Comparison of ENCODE assay signal across 11 cellular contexts in genomic region chr4:121698119-121698732, GRCh38. TPM values are rescaled to one million over a fixed set of nuclear protein-coding genes. Genes with fewer than 3 reads are reported as not detected.
DNase-seq lines count a peak whose midpoint lies in the region; ATAC-seq and TF ChIP-seq lines count a peak whose summit lies in the region.
"Had no signal": no experiment of that assay in that cellular context is flagged by ENCODE, and none has a peak within 500 bp of the region (broad histone marks: within the 10 kb centered on the region; RNA-seq: fewer than 3 reads in every experiment).

No MANE protein-coding gene starts in this region.

- 0 out of 2 replicates have a peak overlapping the region, but pooled peaks have one; percentile 95 for H3K4me3 ChIP-seq in HUES64 (ENCODE audit: low read length)
- no peak overlapping the region for H3K4me3 ChIP-seq in vagina

- peaks cover 14 to 27% (median 18%) of the 10 kb centered on the region in 3 donors for H3K27me3 Mint-ChIP-seq in CD14-positive monocyte (ENCODE audit: low read depth in 3 of 3)
- peaks cover 30% of the 10 kb centered on the region for H3K27me3 Mint-ChIP-seq in dendritic cell treated with granulocyte-macrophage colony-stimulating factor and Interleukin-4, amounts not matched to agents 40 ng/mL and 50 ng/mL, for 4 days
- H3K27me3 Mint-ChIP-seq in neural crest cell (ENCODE audit: low read depth): peaks cover 2% of the 10 kb centered on the region

- H3K9me3 ChIP-seq in HUES64 (ENCODE audit: insufficient read depth, low read depth, low read length): no peaks in the 10 kb centered on the region
- no peaks in the 10 kb centered on the region for H3K9me3 ChIP-seq in vagina
- H3K9me3 ChIP-seq: esophagus squamous epithelium had no signal

- H3K27ac Mint-ChIP-seq in CD14-positive monocyte (peak overlapping the region in 1 of 7 donors; percentile 46), neural crest cell (ENCODE audit: unreplicated experiment) (no peak overlapping the region)
- H3K27ac Mint-ChIP-seq in dendritic cell treated with granulocyte-macrophage colony-stimulating factor and Interleukin-4, amounts not matched to agents 40 ng/mL and 50 ng/mL, for 4 days: peak overlapping the region; percentile 43

- H3K4me1 Mint-ChIP-seq in CD14-positive monocyte: peaks cover 38% of the 10 kb centered on the region
- H3K4me1 Mint-ChIP-seq in dendritic cell treated with granulocyte-macrophage colony-stimulating factor and Interleukin-4, amounts not matched to agents 40 ng/mL and 50 ng/mL, for 4 days (ENCODE audit: low read depth): peaks cover 38% of the 10 kb centered on the region
- H3K4me1 Mint-ChIP-seq in neural crest cell: peaks cover 37% of the 10 kb centered on the region

- TF ChIP-seq POLR2A in vagina (IDR thresholded peaks at IDR 0.05): no peak

- no peaks in the 10 kb centered on the region for H3K27me3 ChIP-seq in HUES64 (ENCODE audit: insufficient read depth, low read length)
- no peaks in the 10 kb centered on the region for H3K27me3 ChIP-seq in vagina
- H3K27me3 ChIP-seq: esophagus squamous epithelium had no signal

- H3K4me3 Mint-ChIP-seq in CD14-positive monocyte (peak overlapping the region; percentile 53 to 91), neural crest cell (peak overlapping the region; percentile 88)
- no peak overlapping the region for H3K4me3 Mint-ChIP-seq in dendritic cell treated with granulocyte-macrophage colony-stimulating factor and Interleukin-4, amounts not matched to agents 40 ng/mL and 50 ng/mL, for 4 days

- H3K27ac ChIP-seq in HUES64 (ENCODE audit: low read depth, low read length): no peak overlapping the region
- no peak overlapping the region for H3K27ac ChIP-seq in vagina

- H3K9me3 Mint-ChIP-seq in CD14-positive monocyte: peaks cover 0 to 7% (median 1%) of the 10 kb centered on the region in 7 donors
- H3K9me3 Mint-ChIP-seq in dendritic cell treated with granulocyte-macrophage colony-stimulating factor and Interleukin-4, amounts not matched to agents 40 ng/mL and 50 ng/mL, for 4 days: no peaks in the 10 kb centered on the region
- H3K9me3 Mint-ChIP-seq in neural crest cell: no peaks in the 10 kb centered on the region

- no peak for ATAC-seq in HG02981 (IDR thresholded peaks at IDR 0.05; ENCODE audit: unreplicated experiment)
- ATAC-seq: Panc1 had no signal

- H3K36me3 Mint-ChIP-seq in CD14-positive monocyte: peaks cover 12 to 23% of the 10 kb centered on the region in 2 donors
- peaks cover 15% of the 10 kb centered on the region for H3K36me3 Mint-ChIP-seq in dendritic cell treated with granulocyte-macrophage colony-stimulating factor and Interleukin-4, amounts not matched to agents 40 ng/mL and 50 ng/mL, for 4 days (ENCODE audit: low read depth)
- peaks cover 2% of the 10 kb centered on the region for H3K36me3 Mint-ChIP-seq in neural crest cell (ENCODE audit: low read depth)

- H3K36me3 ChIP-seq in HUES64 (ENCODE audit: insufficient read depth, low read length) (peaks cover 15% of the 10 kb centered on the region; the same call in 1 of the 2 replicates), vagina (no peaks in the 10 kb centered on the region)

- TF ChIP-seq CTCF in CD14-positive monocyte (IDR thresholded peaks at IDR 0.05): no peak
- no peak for TF ChIP-seq CTCF in neural crest cell (conservative IDR thresholded peaks at IDR 0.05)
- no peak for TF ChIP-seq CTCF in vagina (IDR thresholded peaks at IDR 0.05)

- intact Hi-C loops in CD14-positive monocyte (cut with micrococcal nuclease) (loop anchor here in 1 of 2 donors (5.0 kb wide), 1 partner anchor 104 kb away; the partner anchor contains the start of gene EXOSC9), vagina (cut with DNase I) (no loop called here)
- intact Hi-C loops in dendritic cell treated with granulocyte-macrophage colony-stimulating factor and Interleukin-4, amounts not matched to agents 40 ng/mL and 50 ng/mL, for 4 days (cut with micrococcal nuclease): loop anchor here (2.0 to 5.0 kb wide), 2 partner anchors 124 to 173 kb away; partner anchors contain the start of genes BBS7 and CCNA2

- H3K4me1 ChIP-seq in HUES64 (ENCODE audit: insufficient read depth, low read length) (peaks cover 25% of the 10 kb centered on the region), vagina (peaks cover 33% of the 10 kb centered on the region)

- no peak overlapping the region for H3K9ac ChIP-seq in HUES64 (ENCODE audit: low read depth, low read length)

- 81% methylated on average over 8 of the region's 8 CpGs for WGBS in HUES64

- no peak for DNase-seq in CD14-positive monocyte (ENCODE audit: low spot score)
- no peak for DNase-seq in neural crest cell (ENCODE audit: low read depth, low spot score)
- no peak for DNase-seq in vagina (ENCODE audit: extremely low spot score in 2 of 2)
- no peak for DNase-seq in central memory CD4-positive, alpha-beta T cell
- DNase-seq in 8988T: no peak
- DNase-seq: DND-41, esophagus squamous epithelium had no signal

RNA-seq across cellular contexts. Expression of gene ANXA5, which starts 1.4 kb away (rescaled TPM):
- polyA plus RNA-seq in CD14-positive monocyte: 100 to 1,000 TPM; 752 to 796 TPM
- 334 TPM for polyA plus RNA-seq in HUES64 (2013, experiment 1 of 2)
- 330 TPM for polyA plus RNA-seq in HUES64 (2013, experiment 2 of 2)
- total RNA-seq in neural crest cell: 143 and 153 TPM in 2 replicates
- total RNA-seq in vagina: 197 TPM
